In the genomic region with DNA sequence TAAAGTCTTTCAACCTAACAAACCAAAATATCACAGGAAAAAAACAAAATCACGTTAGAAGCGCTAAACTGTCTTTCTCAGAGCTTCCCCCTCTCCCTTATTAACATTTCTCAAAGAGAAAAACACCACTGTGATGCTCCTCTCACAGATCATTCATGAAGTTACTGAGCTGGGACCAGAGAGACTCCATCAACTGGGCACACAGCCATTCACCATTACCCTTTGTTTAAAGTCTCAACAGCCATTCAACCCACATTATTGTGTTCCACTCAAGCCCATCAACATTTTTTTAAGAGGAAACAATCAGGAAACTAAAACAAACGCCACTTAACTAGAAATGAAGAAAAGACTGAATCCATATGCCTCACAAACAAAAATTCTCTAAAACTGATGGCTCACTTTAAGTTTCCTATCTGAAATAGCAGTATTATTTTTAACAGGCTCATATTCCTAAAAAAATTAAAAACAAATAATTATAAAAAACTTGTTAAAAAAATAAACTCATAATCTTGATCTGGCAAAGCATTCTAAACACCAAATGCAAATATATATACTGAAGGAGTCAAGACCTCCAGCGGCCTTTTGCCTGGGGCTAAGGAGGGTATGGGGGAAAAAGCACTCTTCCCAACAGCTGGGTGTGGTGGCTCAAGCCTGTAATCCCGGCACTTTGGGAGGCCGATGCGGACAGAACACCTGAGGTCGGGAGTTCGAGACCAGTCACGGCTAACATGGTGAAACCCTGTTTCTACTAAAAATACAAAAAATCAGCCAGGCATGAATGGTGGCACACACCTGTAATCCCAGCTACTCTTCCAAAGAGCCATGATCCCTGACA, we compare ENCODE assay signal across 10 cellular contexts. TPM values are rescaled to one million over a fixed set of nuclear protein-coding genes. Genes with fewer than 3 reads are reported as not detected.
DNase-seq lines count a peak whose midpoint lies in the region; ATAC-seq and TF ChIP-seq lines count a peak whose summit lies in the region.
"Had no signal": no experiment of that assay in that cellular context is flagged by ENCODE, and none has a peak within 500 bp of the region (broad histone marks: within the 10 kb centered on the region; RNA-seq: fewer than 3 reads in every experiment).

No MANE protein-coding gene starts in this region.

- no peak overlapping the region for H3K4me3 Mint-ChIP-seq in nephron progenitor cell

- peak; percentile 80 for DNase-seq in DMS79 treated with DMSO at 0.1 percent for 48 hours (lab: John Stamatoyannopoulos, UW)
- DNase-seq in NCI-H2081 (lab: John Stamatoyannopoulos, UW) = peak; percentile 58 to 87
- peak; percentile 85 for DNase-seq in dermis blood vessel endothelial cell
- no peak for DNase-seq in nephron progenitor cell
- no peak for DNase-seq in SIG-M5 treated with dmso at 0.1 percent for 504 hours (lab: John Stamatoyannopoulos, UW; ENCODE audit: unreplicated experiment)
- DNase-seq in stimulated activated CD4-positive, alpha-beta T cell treated with anti-CD3 and anti-CD28 coated beads, Interleukin-2, amount 100 ng/mL, for 48 hours = no peak
- DNase-seq in central memory CD4-positive, alpha-beta T cell = no peak
- DNase-seq: heart right ventricle, T-helper 1 cell had no signal

- H3K27me3 Mint-ChIP-seq in nephron progenitor cell (ENCODE audit: low read depth, poor library complexity) = no peaks in the 10 kb centered on the region

- peaks cover 49% of the 10 kb centered on the region for H3K36me3 Mint-ChIP-seq in nephron progenitor cell (ENCODE audit: low read depth)

- peaks cover 3% of the 10 kb centered on the region for H3K9me3 Mint-ChIP-seq in nephron progenitor cell

- peaks cover 14% of the 10 kb centered on the region for H3K4me1 Mint-ChIP-seq in nephron progenitor cell

- ATAC-seq in GM19351 (IDR thresholded peaks at IDR 0.05; ENCODE audit: unreplicated experiment) = no peak

- peak overlapping the region; percentile 8 for H3K27ac Mint-ChIP-seq in nephron progenitor cell

- TF ChIP-seq CTCF in nephron progenitor cell (IDR thresholded peaks at IDR 0.05) = no peak

RNA-seq across cellular contexts. Expression of a gene that starts 14.0 kb away (rescaled TPM):
- 97.0 and 115 TPM in 2 replicates for total RNA-seq in dermis blood vessel endothelial cell

RNA-seq across cellular contexts. Expression of a gene that starts 26.4 kb away (rescaled TPM):
- 83.2 and 110 TPM in 2 replicates for total RNA-seq in dermis blood vessel endothelial cell

RNA-seq across cellular contexts. Expression of a gene that starts 39.8 kb away (rescaled TPM):
- 39.3 and 51.7 TPM in 2 replicates for total RNA-seq in dermis blood vessel endothelial cell

RNA-seq across cellular contexts. Expression of a gene that starts 39.9 kb away (rescaled TPM):
- 57.3 and 101 TPM in 2 replicates for total RNA-seq in dermis blood vessel endothelial cell

RNA-seq across cellular contexts. Expression of a gene that starts 47.5 kb away (rescaled TPM):
- not detected in 2 replicates for total RNA-seq in dermis blood vessel endothelial cell

Comparison
In these comparisons a context has a peak if more than half of its experiments do, and no peak if none do; other contexts are left out.
1. DNase-seq: peak in DMS79 treated with DMSO at 0.1 percent for 48 hours (single experiment), NCI-H2081 (2 of 2) and dermis blood vessel endothelial cell (single experiment); none in nephron progenitor cell (single experiment), SIG-M5 treated with dmso at 0.1 percent for 504 hours (single experiment), stimulated activated CD4-positive, alpha-beta T cell treated with anti-CD3 and anti-CD28 coated beads, Interleukin-2, amount 100 ng/mL, for 48 hours (0 of 2) and central memory CD4-positive, alpha-beta T cell (single experiment).